12 cellular contexts compared by ENCODE assay signal in the genomic region with DNA sequence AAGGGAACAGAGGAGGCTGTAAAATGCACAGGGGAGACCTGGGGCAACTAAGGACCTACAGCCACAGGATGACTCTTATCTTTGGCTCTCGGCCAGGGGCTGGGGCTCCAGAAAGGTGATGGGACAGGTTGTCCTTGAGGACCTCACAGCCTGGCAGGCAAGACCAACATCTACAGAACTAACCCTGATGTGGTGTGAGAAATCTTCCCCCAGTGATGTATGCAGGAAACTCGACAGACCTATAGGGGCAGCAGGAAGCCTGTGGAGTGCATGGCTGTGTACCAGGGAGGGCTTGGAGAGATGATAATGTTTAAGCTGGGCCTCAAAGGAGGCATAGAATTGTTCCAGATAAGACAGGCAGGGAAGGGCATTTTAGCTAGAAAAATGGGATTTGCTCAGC.
DNase-seq lines count a peak whose midpoint lies in the region; ATAC-seq, FAIRE-seq and TF ChIP-seq lines count a peak whose summit lies in the region.
"Had no signal": no experiment of that assay in that cellular context is flagged by ENCODE, and none has a peak within 500 bp of the region (broad histone marks: within the 10 kb centered on the region; RNA-seq: fewer than 3 reads in every experiment).

No MANE protein-coding gene starts in this region.

- H3K36me3 ChIP-seq in bronchial epithelial cell (ENCODE audit: control insufficient read depth, insufficient read depth, low read length) (peaks cover 2% of the 10 kb centered on the region), psoas muscle (ENCODE audit: insufficient read depth in 1 of 2, low read depth in 1 of 2) (peaks cover 0 to 21% of the 10 kb centered on the region in 2 donors)
- H3K36me3 ChIP-seq: adrenal gland had no signal

- no peak for ATAC-seq in psoas muscle

- H3K9me3 Mint-ChIP-seq in CD14-positive monocyte (peaks cover 0 to 1% (median 0%) of the 10 kb centered on the region in 7 donors), nephron (no peaks in the 10 kb centered on the region)
- H3K9me3 Mint-ChIP-seq: CD8-positive, alpha-beta memory T cell had no signal

- H3K27ac Mint-ChIP-seq in CD14-positive monocyte (peak overlapping the region in 1 of 7 donors; percentile 8), nephron (peak overlapping the region; percentile 18 to 57 (median 44))

- no peak overlapping the region for H3K4me3 ChIP-seq in bronchial epithelial cell (ENCODE audit: low read depth, low read length)
- H3K4me3 ChIP-seq in psoas muscle = no peak overlapping the region
- H3K4me3 ChIP-seq: adrenal gland had no signal

- no peak for FAIRE-seq in bronchial epithelial cell (lab: Jason Lieb, UNC)
- FAIRE-seq: GM12891 had no signal

- H3K27ac ChIP-seq in psoas muscle = no peak overlapping the region
- H3K27ac ChIP-seq: adrenal gland had no signal

- TF ChIP-seq CTCF in CD14-positive monocyte (IDR thresholded peaks at IDR 0.05) (peak; percentile 16), bronchial epithelial cell (IDR thresholded peaks at IDR 0.05; ENCODE audit: insufficient read depth, low read length, severe bottlenecking) (peak; percentile 7), nephron (IDR thresholded peaks at IDR 0.05; ENCODE audit: unreplicated experiment in 3 of 3) (peak in 2 of 3 experiments; percentile 13 to 17), psoas muscle (IDR thresholded peaks at IDR 0.05) (no peak)

- H3K4me1 Mint-ChIP-seq in CD14-positive monocyte (peaks cover 19% of the 10 kb centered on the region), nephron (peaks cover 21% of the 10 kb centered on the region)
- H3K4me1 Mint-ChIP-seq: CD8-positive, alpha-beta memory T cell had no signal

- H3K27me3 ChIP-seq in bronchial epithelial cell (ENCODE audit: control insufficient read depth, insufficient read depth, low read length) (no peaks in the 10 kb centered on the region), psoas muscle (ENCODE audit: insufficient read depth in 3 of 3, low read length in 2 of 3) (no peaks in the 10 kb centered on the region)
- H3K27me3 ChIP-seq: adrenal gland had no signal

- H3K4me1 ChIP-seq in psoas muscle = peaks cover 9% of the 10 kb centered on the region

- 87 to 91% (median 88%) methylated on average over 2 of the region's 2 CpGs for WGBS in psoas muscle, 3 donors

- no peaks in the 10 kb centered on the region for H3K9me3 ChIP-seq in psoas muscle
- H3K9me3 ChIP-seq: adrenal gland had no signal

- H3K4me3 Mint-ChIP-seq in CD14-positive monocyte (no peak overlapping the region), nephron (no peak overlapping the region)
- H3K4me3 Mint-ChIP-seq: CD8-positive, alpha-beta memory T cell had no signal

- intact Hi-C loops in CD14-positive monocyte (cut with micrococcal nuclease) (no loop called here), psoas muscle (cut with DNase I) (no loop called here)

- peaks cover 13 to 16% of the 10 kb centered on the region in 2 donors for H3K36me3 Mint-ChIP-seq in CD14-positive monocyte
- peaks cover 9% of the 10 kb centered on the region for H3K36me3 Mint-ChIP-seq in nephron (ENCODE audit: low read depth)
- H3K36me3 Mint-ChIP-seq: CD8-positive, alpha-beta memory T cell had no signal

- H3K27me3 Mint-ChIP-seq in CD14-positive monocyte (ENCODE audit: low read depth in 3 of 3) (no peaks in the 10 kb centered on the region), nephron (ENCODE audit: low read depth) (no peaks in the 10 kb centered on the region)

- DNase-seq in CD14-positive monocyte (ENCODE audit: low spot score) (no peak), NAMALWA (ENCODE audit: low spot score) (peak; percentile 7), bronchial epithelial cell (ENCODE audit: low read depth) (peak; percentile 34), SHP77 treated with DMSO at 0.1 percent for 48 hours (lab: John Stamatoyannopoulos, UW) (no peak), NCI-H1092 treated with DMSO at 0.1 percent for 48 hours (lab: John Stamatoyannopoulos, UW) (no peak), psoas muscle (no peak)
- DNase-seq in stimulated activated CD4-positive, alpha-beta T cell treated with anti-CD3 and anti-CD28 coated beads, Interleukin-4, amount 100 ng/mL, for 24 hours = no peak
- DNase-seq: adrenal gland; CD8-positive, alpha-beta memory T cell; islet precursor cell had no signal

Comparison
In these comparisons a context has a peak if more than half of its experiments do, and no peak if none do; other contexts are left out.
1. DNase-seq: peak in NAMALWA (single experiment) and bronchial epithelial cell (single experiment); none in CD14-positive monocyte (single experiment), SHP77 treated with DMSO at 0.1 percent for 48 hours (single experiment), NCI-H1092 treated with DMSO at 0.1 percent for 48 hours (single experiment), stimulated activated CD4-positive, alpha-beta T cell treated with anti-CD3 and anti-CD28 coated beads, Interleukin-4, amount 100 ng/mL, for 24 hours (single experiment) and psoas muscle (0 of 2).